In the genomic region with DNA sequence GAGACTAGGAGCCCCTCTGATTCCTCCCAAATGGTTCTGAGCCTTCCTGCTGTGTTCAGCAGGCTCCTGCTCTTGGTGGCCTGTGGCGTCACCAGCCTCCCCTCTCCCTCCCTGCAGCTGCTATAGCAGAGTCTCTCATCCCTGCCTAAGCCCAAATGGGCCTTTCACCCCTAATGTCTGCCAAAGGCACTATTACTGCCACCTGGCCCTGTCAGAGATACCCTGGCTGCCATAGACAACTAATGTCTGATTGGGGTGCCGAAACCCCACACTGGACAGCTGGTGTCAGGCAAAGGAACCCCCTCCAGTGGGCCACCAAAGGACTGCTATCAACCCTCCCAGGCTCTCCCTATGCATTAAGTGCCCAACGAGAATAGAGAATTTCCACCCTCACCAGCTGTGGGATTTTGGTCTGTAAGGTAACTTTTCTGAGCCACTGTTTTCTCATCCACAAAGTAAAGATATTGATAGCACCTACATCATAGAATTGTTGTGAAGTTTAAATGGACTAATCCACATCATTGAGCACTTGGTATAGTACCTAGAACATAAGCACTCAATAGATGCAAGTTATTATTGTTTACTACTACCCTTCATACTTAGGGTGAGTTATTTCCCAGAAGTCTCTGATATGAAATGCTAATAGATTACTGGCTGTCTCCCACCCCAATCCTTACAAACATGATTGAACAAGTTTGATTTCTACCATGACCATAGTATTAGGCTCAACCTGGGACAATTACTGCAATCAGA, we compare ENCODE assay signal across 20 cellular contexts.
DNase-seq lines count a peak whose midpoint lies in the region; ATAC-seq, FAIRE-seq and TF ChIP-seq lines count a peak whose summit lies in the region.
"Had no signal": no experiment of that assay in that cellular context is flagged by ENCODE, and none has a peak within 500 bp of the region (broad histone marks: within the 10 kb centered on the region; RNA-seq: fewer than 3 reads in every experiment).

No MANE protein-coding gene starts in this region.

- H3K9ac ChIP-seq in H1 (replicated peaks in 1 of 4; ENCODE audit: extremely low read depth in 1 of 4, low read depth in 3 of 4, low read length in 3 of 4), result no peak overlapping the region
- H3K9ac ChIP-seq: BLaER1 had no signal

- H3K27ac ChIP-seq in SJCRH30 (peak overlapping the region; percentile 28; the same call in 1 of the 2 replicates), H1 (ENCODE audit: low read depth, low read length) (no peak overlapping the region), transverse colon (no peak overlapping the region)
- H3K27ac ChIP-seq: 22Rv1, A549, BLaER1, HL-60 had no signal

- H3K56ac ChIP-seq in H1 (replicated peaks; ENCODE audit: insufficient read length, low read depth, low read length), result no peak overlapping the region

- H3K4me3 Mint-ChIP-seq in nephron, result no peak overlapping the region
- H3K4me3 Mint-ChIP-seq: CD14-positive monocyte; CD4-positive, alpha-beta memory T cell had no signal

- CTCF ChIA-PET in H1 (lab: Charles Lee; ENCODE audit: partially characterized antibody), result interaction anchor here (1.8 kb wide), 1 partner anchor 39 kb away, joined by 5 read pairs; no protein-coding TSS in a partner anchor

- TF ChIP-seq EP300 in H1 (IDR thresholded peaks at IDR 0.05; ENCODE audit: borderline replicate concordance in 1 of 2, low read depth in 2 of 2, low read length in 2 of 2) (no peak), transverse colon (IDR thresholded peaks at IDR 0.05; ENCODE audit: low read depth) (no peak)

- H3K36me3 Mint-ChIP-seq in nephron (ENCODE audit: low read depth), result no peaks in the 10 kb centered on the region
- H3K36me3 Mint-ChIP-seq: CD14-positive monocyte; CD4-positive, alpha-beta memory T cell had no signal

- no peak overlapping the region for H4K8ac ChIP-seq in H1 (ENCODE audit: extremely low read depth, insufficient read depth, low read length)

- POLR2A ChIA-PET in H1 (lab: Charles Lee; ENCODE audit: partially characterized antibody), result interaction anchor here (1.0 kb wide), 1 partner anchor 61 kb away, joined by 3 read pairs; no protein-coding TSS in a partner anchor

- peaks cover 5% of the 10 kb centered on the region for H3K9me3 Mint-ChIP-seq in nephron
- H3K9me3 Mint-ChIP-seq: CD4-positive, alpha-beta memory T cell had no signal

- no peak overlapping the region for H4K91ac ChIP-seq in H1 (replicated peaks; ENCODE audit: insufficient read length, low read length)

- H3K79me1 ChIP-seq in H1 (ENCODE audit: low read depth, low read length), result no peaks in the 10 kb centered on the region

- no peaks in the 10 kb centered on the region for H4K20me1 ChIP-seq in H1 (replicated peaks in 1 of 2; ENCODE audit: control insufficient read depth in 1 of 2, insufficient read depth in 2 of 2, low read length in 2 of 2)
- H4K20me1 ChIP-seq: BLaER1 had no signal

- in situ Hi-C loops in transverse colon (cut with MboI; ENCODE audit: low pct_ligation_motif_present in 1 of 4, low pct_unique_long_range_greater_than_20kb in 1 of 4, low sequenced_read_pairs in 3 of 4), result no loop called here

- H3K18ac ChIP-seq in H1 (ENCODE audit: extremely low read depth, low read length), result no peak overlapping the region

- no peak overlapping the region for H2BK20ac ChIP-seq in H1 (ENCODE audit: low read length)

- H2BK15ac ChIP-seq in H1 (ENCODE audit: low read length), result no peak overlapping the region

- no peak overlapping the region for H3K4me3 ChIP-seq in SJCRH30
- H3K4me3 ChIP-seq in H1 (ENCODE audit: extremely low read depth in 1 of 4, insufficient read depth in 2 of 4, low read depth in 3 of 4, low read length in 4 of 4), result no peak overlapping the region
- H3K4me3 ChIP-seq in transverse colon, result no peak overlapping the region
- H3K4me3 ChIP-seq: A549, BLaER1, HAP-1 had no signal

- no peaks in the 10 kb centered on the region for H3K23me2 ChIP-seq in H1 (ENCODE audit: low read depth, low read length)

- no peak overlapping the region for H2BK5ac ChIP-seq in H1 (ENCODE audit: low read depth, low read length)

- H3K27me3 Mint-ChIP-seq in nephron (ENCODE audit: low read depth), result no peaks in the 10 kb centered on the region

- intact Hi-C loops in transverse colon (cut with DNase I; ENCODE audit: low total_unique reads), result no loop called here

- H3K36me3 ChIP-seq in SJCRH30 (no peaks in the 10 kb centered on the region), H1 (ENCODE audit: control insufficient read depth in 2 of 4, insufficient read depth in 4 of 4, low read length in 3 of 4) (no peaks in the 10 kb centered on the region), transverse colon (no peaks in the 10 kb centered on the region)
- H3K36me3 ChIP-seq: BLaER1, HAP-1 had no signal

- no peaks in the 10 kb centered on the region for H3K79me2 ChIP-seq in H1 (ENCODE audit: control insufficient read depth in 1 of 2, insufficient read depth in 2 of 2, low read length in 2 of 2)

- no peak for FAIRE-seq in H1 (lab: Jason Lieb, UNC)
- FAIRE-seq: A549, G401.6, GM12891, GM19239 had no signal

- H3K27me3 ChIP-seq in SJCRH30 (no peaks in the 10 kb centered on the region), H1 (replicated peaks in 1 of 4; ENCODE audit: control insufficient read depth in 3 of 4, extremely low read depth in 1 of 4, insufficient read depth in 3 of 4, low read length in 3 of 4) (no peaks in the 10 kb centered on the region), transverse colon (no peaks in the 10 kb centered on the region)
- H3K27me3 ChIP-seq: BLaER1 had no signal

- TF ChIP-seq POLR2A in H1 (IDR thresholded peaks at IDR 0.05; ENCODE audit: control extremely low read depth in 1 of 2, low read depth in 2 of 2, low read length in 2 of 2) (no peak), transverse colon (IDR thresholded peaks at IDR 0.05) (no peak)

- DNase-seq in DMS 273 (lab: John Stamatoyannopoulos, UW; ENCODE audit: unreplicated experiment) (peak; percentile 8), DMS 273 treated with DMSO at 0.1 percent for 48 hours (lab: John Stamatoyannopoulos, UW) (no peak), SJCRH30 (peak; percentile 63 to 73), H1 (ENCODE audit: low read depth in 1 of 2, low spot score in 2 of 2) (no peak), kidney glomerular epithelial cell (lab: John Stamatoyannopoulos, UW) (no peak), transverse colon (no peak)
- DNase-seq: AML-193; CD4-positive, alpha-beta memory T cell; DMS53 had no signal

- H3K4me1 Mint-ChIP-seq in nephron, result peaks cover 35% of the 10 kb centered on the region
- H3K4me1 Mint-ChIP-seq: CD14-positive monocyte; CD4-positive, alpha-beta memory T cell had no signal

- 70% methylated on average over 2 of the region's 3 CpGs; no CpG with 5 or more reads in 1 of the 2 experiments for WGBS in H1 (ENCODE audit: extremely low coverage in 1 of 2, insufficient coverage in 1 of 2, insufficient read length in 1 of 2, insufficient replicate concordance in 2 of 2, low coverage in 1 of 2, low lambda C conversion rate in 2 of 2, missing lambda C conversion rate in 1 of 2), 2 experiments
- 69% methylated on average over 3 of the region's 3 CpGs; no CpG with 5 or more reads in 1 of the 2 donors for WGBS in transverse colon (ENCODE audit: low coverage in 1 of 2), 2 donors

- H3K9me3 ChIP-seq in SJCRH30 (replicated peaks), result no peaks in the 10 kb centered on the region
- H3K9me3 ChIP-seq in H1 (ENCODE audit: insufficient read depth in 2 of 2, low read depth in 1 of 2, low read length in 1 of 2), result no peaks in the 10 kb centered on the region
- no peaks in the 10 kb centered on the region for H3K9me3 ChIP-seq in transverse colon
- H3K9me3 ChIP-seq: A549, BLaER1, HAP-1 had no signal

- H2AK5ac ChIP-seq in H1 (ENCODE audit: low read depth, low read length), result no peak overlapping the region

- H3K4me1 ChIP-seq in SJCRH30, result peaks cover 21% of the 10 kb centered on the region
- H3K4me1 ChIP-seq in H1 (replicated peaks in 1 of 4; ENCODE audit: control insufficient read depth in 3 of 4, insufficient read depth in 4 of 4, low read length in 3 of 4), result no peaks in the 10 kb centered on the region
- no peaks in the 10 kb centered on the region for H3K4me1 ChIP-seq in transverse colon
- H3K4me1 ChIP-seq: A549, HAP-1 had no signal

- H3K4me2 ChIP-seq in H1 (ENCODE audit: insufficient read depth in 1 of 2, low read depth in 2 of 2, low read length in 2 of 2), result no peak overlapping the region
- H3K4me2 ChIP-seq: A549, BLaER1 had no signal

- no peak overlapping the region for H3K23ac ChIP-seq in H1 (ENCODE audit: insufficient read length)

- ATAC-seq in HG03571 (IDR thresholded peaks at IDR 0.05; ENCODE audit: unreplicated experiment), result no peak
- ATAC-seq: A549 had no signal

- H3K4ac ChIP-seq in H1 (replicated peaks; ENCODE audit: insufficient read length, low read depth, low read length), result no peak overlapping the region

- no peak overlapping the region for H2BK12ac ChIP-seq in H1 (ENCODE audit: low read depth, low read length)

- H4K5ac ChIP-seq in H1 (ENCODE audit: insufficient read length, low read depth, low read length), result no peak overlapping the region

- H3K27ac Mint-ChIP-seq in nephron, result peak overlapping the region; percentile 42 to 75 (median 67)
- H3K27ac Mint-ChIP-seq: CD14-positive monocyte; CD4-positive, alpha-beta memory T cell had no signal

- TF ChIP-seq CTCF in H1 (IDR thresholded peaks at IDR 0.05; ENCODE audit: control extremely low read depth in 1 of 3, insufficient read depth in 1 of 3, low read depth in 1 of 3, low read length in 3 of 3) (no peak), nephron (IDR thresholded peaks at IDR 0.05; ENCODE audit: unreplicated experiment in 3 of 3) (no peak), transverse colon (IDR thresholded peaks at IDR 0.05) (no peak)

- H2BK120ac ChIP-seq in H1 (replicated peaks; ENCODE audit: low read depth, low read length), result no peak overlapping the region

- H3K14ac ChIP-seq in H1 (ENCODE audit: insufficient read length), result no peak overlapping the region

- no peak for TF ChIP-seq RAD21 in H1 (IDR thresholded peaks at IDR 0.05 in 1 of 2, conservative IDR thresholded peaks at IDR 0.05 in 1 of 2; ENCODE audit: low read depth in 2 of 2, low read length in 2 of 2)

- H2AFZ ChIP-seq in H1 (ENCODE audit: low read length), result no peak overlapping the region

TF ChIP-seq in H1, 55 proteins besides CTCF, POLR2A, EP300 and RAD21 (continues in another document):
- peak; percentile 82 for TF ChIP-seq TAF7 (optimal IDR thresholded peaks at IDR 0.05; ENCODE audit: borderline replicate concordance, low read depth, low read length)
- no peak for TF ChIP-seq SIX5 (IDR thresholded peaks at IDR 0.05; ENCODE audit: low read depth, low read length)
- 0 out of 2 replicates have a peak, but pooled peaks have one; percentile 22 for TF ChIP-seq TBP (IDR thresholded peaks at IDR 0.05; ENCODE audit: low read depth, low read length)
- TF ChIP-seq TCF12 (IDR thresholded peaks at IDR 0.05; ENCODE audit: low read depth, low read length), result no peak

Comparison
In these comparisons a context has a peak if more than half of its experiments do, and no peak if none do; other contexts are left out.
1. DNase-seq: peak in DMS 273 (single experiment) and SJCRH30 (2 of 2); none in DMS 273 treated with DMSO at 0.1 percent for 48 hours (single experiment), H1 (0 of 2), kidney glomerular epithelial cell (single experiment) and transverse colon (single experiment).